ENCODE assay signal across 8 cellular contexts in genomic region chr4:48269861-48270515, GRCh38. TPM values are rescaled to one million over a fixed set of nuclear protein-coding genes. Genes with fewer than 3 reads are reported as not detected.
DNase-seq lines count a peak whose midpoint lies in the region; ATAC-seq and TF ChIP-seq lines count a peak whose summit lies in the region.

No MANE protein-coding gene starts in this region.

- CTCF ChIA-PET in activated CD8-positive, alpha-beta T cell treated with anti-CD3 and anti-CD28 coated beads for 36 hours (lab: Charles Lee): interaction anchor here (0.9 to 1.7 kb wide), 5 partner anchors 20 to 142 kb away, joined by 3 to 4 read pairs (median 3); no protein-coding TSS in a partner anchor

- peaks cover 3% of the 10 kb centered on the region for H3K36me3 Mint-ChIP-seq in activated CD8-positive, alpha-beta T cell treated with anti-CD3 and anti-CD28 coated beads for 36 hours (ENCODE audit: low read depth)
- peaks cover 3% of the 10 kb centered on the region for H3K36me3 Mint-ChIP-seq in memory B cell

- H3K4me1 Mint-ChIP-seq in activated CD8-positive, alpha-beta T cell treated with anti-CD3 and anti-CD28 coated beads for 36 hours (ENCODE audit: low read depth): peaks cover 15% of the 10 kb centered on the region
- peaks cover 11% of the 10 kb centered on the region for H3K4me1 Mint-ChIP-seq in memory B cell

- peak overlapping the region; percentile 90 for H3K27ac Mint-ChIP-seq in activated CD8-positive, alpha-beta T cell treated with anti-CD3 and anti-CD28 coated beads for 36 hours
- peak overlapping the region; percentile 80 for H3K27ac Mint-ChIP-seq in memory B cell

- no peaks in the 10 kb centered on the region for H3K27me3 Mint-ChIP-seq in activated CD8-positive, alpha-beta T cell treated with anti-CD3 and anti-CD28 coated beads for 36 hours
- H3K27me3 Mint-ChIP-seq in memory B cell: no peaks in the 10 kb centered on the region

- intact Hi-C loops in activated CD8-positive, alpha-beta T cell treated with anti-CD3 and anti-CD28 coated beads for 36 hours (cut with micrococcal nuclease): loop anchor here (5.0 kb wide), 1 partner anchor 143 kb away; no protein-coding TSS in a partner anchor

- ATAC-seq in HG03439 (IDR thresholded peaks at IDR 0.05; ENCODE audit: unreplicated experiment) (peak; percentile 83), memory B cell (ENCODE audit: low read depth) (peak; percentile 82)
- ATAC-seq in activated CD8-positive, alpha-beta T cell treated with anti-CD3 and anti-CD28 coated beads for 36 hours: peak; percentile 95

- DNase-seq in GM19238 (ENCODE audit: insufficient read length, low spot score) (peak; percentile 87), NCI-H82 (lab: John Stamatoyannopoulos, UW) (peak; percentile 86), memory B cell (ENCODE audit: low spot score in 2 of 2) (peak in 1 of 2 donors; percentile 86)
- DNase-seq in activated CD8-positive, alpha-beta T cell treated with anti-CD3 and anti-CD28 coated beads for 36 hours: peak; percentile 96
- DNase-seq in effector CD4-positive, alpha-beta T cell: peak; percentile 72
- peak; percentile 76 for DNase-seq in stimulated activated CD8-positive, alpha-beta memory T cell treated with anti-CD3 and anti-CD28 coated beads, Interleukin-12 subunit alpha, Interleukin-12 subunit beta, amount 100 ng/mL, for 24 hours (ENCODE audit: extremely low read depth)

- H3K9me3 Mint-ChIP-seq in activated CD8-positive, alpha-beta T cell treated with anti-CD3 and anti-CD28 coated beads for 36 hours: no peaks in the 10 kb centered on the region
- H3K9me3 Mint-ChIP-seq in memory B cell: no peaks in the 10 kb centered on the region

- TF ChIP-seq CTCF in C4-2B (conservative IDR thresholded peaks at IDR 0.05): 0 out of 2 replicates have a peak, but pooled peaks have one; percentile 11
- TF ChIP-seq CTCF in activated CD8-positive, alpha-beta T cell treated with anti-CD3 and anti-CD28 coated beads for 36 hours (IDR thresholded peaks at IDR 0.05): no peak

- H3K4me3 Mint-ChIP-seq in activated CD8-positive, alpha-beta T cell treated with anti-CD3 and anti-CD28 coated beads for 36 hours: peak overlapping the region; percentile 88
- H3K4me3 Mint-ChIP-seq in memory B cell: peak overlapping the region; percentile 98

- H3K27ac ChIP-seq in C4-2B: peak overlapping the region; percentile 86

- POLR2A ChIA-PET in activated CD8-positive, alpha-beta T cell treated with anti-CD3 and anti-CD28 coated beads for 36 hours (lab: Charles Lee): interaction anchor here (1.0 kb wide), 1 partner anchor 72 kb away, joined by 3 read pairs; no protein-coding TSS in a partner anchor

RNA-seq across cellular contexts. Expression of gene TEC, which starts 0.3 kb away (rescaled TPM):
- total RNA-seq in activated CD8-positive, alpha-beta T cell treated with anti-CD3 and anti-CD28 coated beads for 36 hours: 1 to 10 TPM; 3.6 to 4.2 TPM
